1 cellular context compared by ENCODE assay signal in genomic region chr18:75264195-75264594, GRCh38.
TF ChIP-seq lines count a peak whose summit lies in the region.

No MANE protein-coding gene starts in this region.

TF ChIP-seq in IMR-90, 13 proteins besides CTCF, POLR2A, EP300 and RAD21:
- TF ChIP-seq NFE2L2 (IDR thresholded peaks at IDR 0.05; ENCODE audit: low read depth, low read length) (no peak), MAZ (IDR thresholded peaks at IDR 0.05; ENCODE audit: borderline replicate concordance, low read depth, low read length) (no peak), FOS (IDR thresholded peaks at IDR 0.05; ENCODE audit: low read depth, low read length) (no peak), BHLHE40 (IDR thresholded peaks at IDR 0.05; ENCODE audit: low read depth, low read length) (no peak), CHD1 (IDR thresholded peaks at IDR 0.05; ENCODE audit: low read depth, low read length) (no peak), RCOR1 (IDR thresholded peaks at IDR 0.05; ENCODE audit: insufficient replicate concordance, low read length) (no peak), MXI1 (IDR thresholded peaks at IDR 0.05; ENCODE audit: borderline replicate concordance, low read depth, low read length) (no peak), ELK1 (IDR thresholded peaks at IDR 0.05; ENCODE audit: borderline replicate concordance, low read depth, low read length) (no peak), CEBPB (IDR thresholded peaks at IDR 0.05; ENCODE audit: low read depth, low read length) (no peak), MAFK (IDR thresholded peaks at IDR 0.05; ENCODE audit: low read depth, low read length) (no peak), USF2 (IDR thresholded peaks at IDR 0.05; ENCODE audit: low read depth, low read length) (no peak), RFX5 (IDR thresholded peaks at IDR 0.05; ENCODE audit: low read depth, low read length) (no peak), SMC3 (IDR thresholded peaks at IDR 0.05; ENCODE audit: low read depth, low read length) (no peak)
